Comparison of ENCODE assay signal across 1 cellular context in the genomic region with DNA sequence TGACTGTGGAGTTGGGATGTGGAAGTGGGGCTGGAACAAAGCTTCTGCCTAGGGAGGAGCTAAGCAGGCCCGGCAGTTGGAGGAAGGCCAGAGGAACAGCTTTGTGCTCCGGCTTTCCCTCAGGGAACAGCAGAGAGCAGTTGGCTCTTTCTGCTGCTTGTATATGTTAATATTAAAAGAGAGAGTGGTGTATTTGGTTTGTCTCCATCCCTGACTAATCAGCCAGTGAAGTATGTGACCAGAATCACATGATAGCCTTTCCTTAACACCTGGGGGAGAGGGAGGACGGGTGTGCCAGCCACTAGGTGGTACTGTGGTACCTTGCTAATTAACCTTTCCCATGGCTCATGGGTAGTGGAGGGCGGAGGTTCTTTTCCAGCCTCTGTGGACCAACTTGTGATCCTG.
TF ChIP-seq lines count a peak whose summit lies in the region.

No MANE protein-coding gene starts in this region.

TF ChIP-seq in H1, 55 proteins besides CTCF, POLR2A, EP300 and RAD21:
- TF ChIP-seq ASH2L (IDR thresholded peaks at IDR 0.05; ENCODE audit: low read length) = no peak
- peak in 1 of 2 experiments; percentile 59; a peak in 1 of 4 replicates for TF ChIP-seq SIN3A (conservative IDR thresholded peaks at IDR 0.05 in 1 of 2, IDR thresholded peaks at IDR 0.05 in 1 of 2; ENCODE audit: low read depth in 1 of 2, low read length in 2 of 2)
